In the genomic region with DNA sequence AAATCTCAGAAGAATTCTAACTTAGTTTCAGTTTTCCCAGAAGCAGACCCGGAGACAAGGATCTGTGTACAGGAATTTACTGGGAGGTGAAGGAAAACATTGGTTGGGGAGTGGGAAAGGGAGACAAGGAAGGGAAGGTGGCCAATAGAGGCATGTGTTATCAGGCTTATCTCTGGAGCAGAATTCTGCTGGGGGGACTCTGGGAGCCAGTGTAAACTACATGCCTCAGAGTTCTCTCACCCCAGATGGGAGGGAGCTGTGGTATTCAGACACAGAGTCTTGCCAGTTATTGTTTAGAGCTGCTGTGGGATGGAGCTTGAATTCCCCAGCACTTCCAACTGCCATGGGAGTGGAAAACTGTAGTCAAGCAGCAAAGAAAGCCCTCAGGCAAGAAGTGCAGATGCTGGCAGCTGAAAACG, we compare ENCODE assay signal across 1 cellular context.
TF ChIP-seq lines count a peak whose summit lies in the region.

No MANE protein-coding gene starts in this region.

TF ChIP-seq in GM12878, 131 proteins besides CTCF, POLR2A, EP300 and RAD21:
- no peak for TF ChIP-seq RUNX3 (IDR thresholded peaks at IDR 0.05; ENCODE audit: low read length)
- TF ChIP-seq BCL11A (IDR thresholded peaks at IDR 0.05; ENCODE audit: low read depth, low read length), result no peak
- TF ChIP-seq IKZF2 (IDR thresholded peaks at IDR 0.05), result no peak
- TF ChIP-seq GATAD2B (conservative IDR thresholded peaks at IDR 0.05; ENCODE audit: low read depth), result no peak
- TF ChIP-seq ASH2L (IDR thresholded peaks at IDR 0.05; ENCODE audit: borderline replicate concordance, low read depth), result no peak
- TF ChIP-seq SMARCA5 (IDR thresholded peaks at IDR 0.05), result no peak
- no peak for TF ChIP-seq CHD2 (IDR thresholded peaks at IDR 0.05; ENCODE audit: borderline replicate concordance, low read depth, low read length)
- TF ChIP-seq PML (IDR thresholded peaks at IDR 0.05; ENCODE audit: low read length), result no peak
- TF ChIP-seq, protein P1, sequence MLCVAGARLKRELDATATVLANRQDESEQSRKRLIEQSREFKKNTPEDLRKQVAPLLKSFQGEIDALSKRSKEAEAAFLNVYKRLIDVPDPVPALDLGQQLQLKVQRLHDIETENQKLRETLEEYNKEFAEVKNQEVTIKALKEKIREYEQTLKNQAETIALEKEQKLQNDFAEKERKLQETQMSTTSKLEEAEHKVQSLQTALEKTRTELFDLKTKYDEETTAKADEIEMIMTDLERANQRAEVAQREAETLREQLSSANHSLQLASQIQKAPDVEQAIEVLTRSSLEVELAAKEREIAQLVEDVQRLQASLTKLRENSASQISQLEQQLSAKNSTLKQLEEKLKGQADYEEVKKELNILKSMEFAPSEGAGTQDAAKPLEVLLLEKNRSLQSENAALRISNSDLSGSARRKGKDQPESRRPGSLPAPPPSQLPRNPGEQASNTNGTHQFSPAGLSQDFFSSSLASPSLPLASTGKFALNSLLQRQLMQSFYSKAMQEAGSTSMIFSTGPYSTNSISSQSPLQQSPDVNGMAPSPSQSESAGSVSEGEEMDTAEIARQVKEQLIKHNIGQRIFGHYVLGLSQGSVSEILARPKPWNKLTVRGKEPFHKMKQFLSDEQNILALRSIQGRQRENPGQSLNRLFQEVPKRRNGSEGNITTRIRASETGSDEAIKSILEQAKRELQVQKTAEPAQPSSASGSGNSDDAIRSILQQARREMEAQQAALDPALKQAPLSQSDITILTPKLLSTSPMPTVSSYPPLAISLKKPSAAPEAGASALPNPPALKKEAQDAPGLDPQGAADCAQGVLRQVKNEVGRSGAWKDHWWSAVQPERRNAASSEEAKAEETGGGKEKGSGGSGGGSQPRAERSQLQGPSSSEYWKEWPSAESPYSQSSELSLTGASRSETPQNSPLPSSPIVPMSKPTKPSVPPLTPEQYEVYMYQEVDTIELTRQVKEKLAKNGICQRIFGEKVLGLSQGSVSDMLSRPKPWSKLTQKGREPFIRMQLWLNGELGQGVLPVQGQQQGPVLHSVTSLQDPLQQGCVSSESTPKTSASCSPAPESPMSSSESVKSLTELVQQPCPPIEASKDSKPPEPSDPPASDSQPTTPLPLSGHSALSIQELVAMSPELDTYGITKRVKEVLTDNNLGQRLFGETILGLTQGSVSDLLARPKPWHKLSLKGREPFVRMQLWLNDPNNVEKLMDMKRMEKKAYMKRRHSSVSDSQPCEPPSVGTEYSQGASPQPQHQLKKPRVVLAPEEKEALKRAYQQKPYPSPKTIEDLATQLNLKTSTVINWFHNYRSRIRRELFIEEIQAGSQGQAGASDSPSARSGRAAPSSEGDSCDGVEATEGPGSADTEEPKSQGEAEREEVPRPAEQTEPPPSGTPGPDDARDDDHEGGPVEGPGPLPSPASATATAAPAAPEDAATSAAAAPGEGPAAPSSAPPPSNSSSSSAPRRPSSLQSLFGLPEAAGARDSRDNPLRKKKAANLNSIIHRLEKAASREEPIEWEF (IDR thresholded peaks at IDR 0.05; ENCODE audit: insufficient replicate concordance, low read depth, low read length), result no peak
- TF ChIP-seq RB1 (IDR thresholded peaks at IDR 0.05; ENCODE audit: borderline replicate concordance), result no peak
- no peak for TF ChIP-seq HDAC2 (IDR thresholded peaks at IDR 0.05)
